14 cellular contexts compared by ENCODE assay signal in genomic region chr16:73060216-73060615, GRCh38. TPM values are rescaled to one million over a fixed set of nuclear protein-coding genes. Genes with fewer than 3 reads are reported as not detected.
DNase-seq lines count a peak whose midpoint lies in the region; ATAC-seq, FAIRE-seq and TF ChIP-seq lines count a peak whose summit lies in the region.
"Had no signal": no experiment of that assay in that cellular context is flagged by ENCODE, and none has a peak within 500 bp of the region (broad histone marks: within the 10 kb centered on the region; RNA-seq: fewer than 3 reads in every experiment).

No MANE protein-coding gene starts in this region.

- H3K9me3 Mint-ChIP-seq in WTC11 = no peaks in the 10 kb centered on the region
- H3K9me3 Mint-ChIP-seq: T-helper 2 cell treated with Interferon-gamma antibody and Interleukin-4, amounts not matched to agents 5 μg/mL and 100 μg/mL, for 36 hours had no signal

- H2AFZ ChIP-seq in Karpas-422 (ENCODE audit: low read length) = no peak overlapping the region

- CTCF ChIA-PET in WTC11 (lab: Charles Lee) = interaction anchor here (1.0 kb wide), 1 partner anchor 116 kb away, joined by 3 read pairs; no protein-coding TSS in a partner anchor

- peaks cover 17% of the 10 kb centered on the region for H4K20me1 ChIP-seq in Karpas-422 (ENCODE audit: insufficient read depth, low read depth, low read length)

- peaks cover 59% of the 10 kb centered on the region for H3K4me1 Mint-ChIP-seq in WTC11

- no peaks in the 10 kb centered on the region for H3K9me2 ChIP-seq in Karpas-422 (replicated peaks; ENCODE audit: insufficient read depth, low read length)

- no peak overlapping the region for H3K27ac Mint-ChIP-seq in WTC11
- H3K27ac Mint-ChIP-seq: activated CD8-positive, alpha-beta memory T cell treated with anti-CD3 and anti-CD28 coated beads, Interleukin-2, amount 10 ng/mL, durations not matched to agents 7 days and 5 days; T-helper 2 cell treated with Interferon-gamma antibody and Interleukin-4, amounts not matched to agents 5 μg/mL and 100 μg/mL, for 36 hours had no signal

- H3K9ac ChIP-seq in Karpas-422 (ENCODE audit: low read length) (no peak overlapping the region), skeletal muscle tissue (ENCODE audit: low read depth in 1 of 3, low read length in 3 of 3) (peak overlapping the region; percentile 79 to 90 (median 88))

- no peaks in the 10 kb centered on the region for H3K36me3 ChIP-seq in Karpas-422 (ENCODE audit: insufficient read depth, low read length)
- H3K36me3 ChIP-seq in skeletal muscle tissue (ENCODE audit: control insufficient read depth in 3 of 3, insufficient read depth in 3 of 3, low read length in 3 of 3) = no peaks in the 10 kb centered on the region

- no peak overlapping the region for H3K4me3 ChIP-seq in Karpas-422 (ENCODE audit: low read length)
- H3K4me3 ChIP-seq in skeletal muscle tissue (ENCODE audit: low read length in 3 of 3) = peak overlapping the region; percentile 62 to 91 (median 63)

- peaks cover 64% of the 10 kb centered on the region for H3K27me3 Mint-ChIP-seq in WTC11 (ENCODE audit: low read depth)

- no peaks in the 10 kb centered on the region for H3K79me2 ChIP-seq in Karpas-422 (ENCODE audit: low read length)

- no peaks in the 10 kb centered on the region for H3K27me3 ChIP-seq in Karpas-422 (ENCODE audit: low read length)
- H3K27me3 ChIP-seq in skeletal muscle tissue (ENCODE audit: control insufficient read depth in 3 of 3, insufficient read depth in 3 of 3, low read length in 3 of 3) = peaks cover 0 to 2% (median 2%) of the 10 kb centered on the region in 3 donors

- ATAC-seq in WTC11 (no peak), GM21447 (IDR thresholded peaks at IDR 0.05; ENCODE audit: unreplicated experiment) (no peak), HG03457 (IDR thresholded peaks at IDR 0.05; ENCODE audit: unreplicated experiment) (no peak)
- ATAC-seq: activated CD8-positive, alpha-beta memory T cell treated with anti-CD3 and anti-CD28 coated beads, Interleukin-2, amount 10 ng/mL, durations not matched to agents 7 days and 5 days had no signal

- DNase-seq in Karpas-422 (peak; percentile 1), WTC11 (ENCODE audit: low spot score) (no peak), islet precursor cell (peak; percentile 43), GM13976 (ENCODE audit: low spot score) (no peak), HTR-8/SVneo (ENCODE audit: insufficient read length, low spot score) (no peak)
- DNase-seq: activated CD8-positive, alpha-beta memory T cell treated with anti-CD3 and anti-CD28 coated beads, Interleukin-2, amount 10 ng/mL, durations not matched to agents 7 days and 5 days; amygdala; Calu3; NCI-H1436 had no signal

- no peak overlapping the region for H3K27ac ChIP-seq in Karpas-422 (ENCODE audit: low read length)
- peak overlapping the region; percentile 84 for H3K27ac ChIP-seq in skeletal muscle tissue (ENCODE audit: low read depth, low read length)

- H3K4me2 ChIP-seq in Karpas-422 (ENCODE audit: low read depth, low read length, poor library complexity, severe bottlenecking) = no peak overlapping the region

- H3K4me3 Mint-ChIP-seq in WTC11 = peak overlapping the region; percentile 37; the same call in 1 of the 2 replicates
- H3K4me3 Mint-ChIP-seq: activated CD8-positive, alpha-beta memory T cell treated with anti-CD3 and anti-CD28 coated beads, Interleukin-2, amount 10 ng/mL, durations not matched to agents 7 days and 5 days had no signal

- in situ Hi-C loops in GM13976 (cut with MboI; ENCODE audit: low sequenced_read_pairs, unreplicated experiment) = no loop called here

- H3K9me3 ChIP-seq in Karpas-422 (ENCODE audit: low read length) (no peaks in the 10 kb centered on the region), skeletal muscle tissue (ENCODE audit: control insufficient read depth in 3 of 3, low read length in 3 of 3) (no peaks in the 10 kb centered on the region)

- POLR2A ChIA-PET in WTC11 (lab: Charles Lee) = no interaction called here

- H3K4me1 ChIP-seq in Karpas-422 (ENCODE audit: low read length) (peaks cover 14% of the 10 kb centered on the region), skeletal muscle tissue (ENCODE audit: control insufficient read depth in 3 of 3, insufficient read depth in 3 of 3, low read length in 3 of 3) (peaks cover 18 to 44% (median 18%) of the 10 kb centered on the region in 3 donors)

- no peak for FAIRE-seq in HTR-8/SVneo (lab: Jason Lieb, UNC)
- FAIRE-seq: islet of Langerhans had no signal

- no peaks in the 10 kb centered on the region for H3K36me3 Mint-ChIP-seq in WTC11

- TF ChIP-seq CTCF in WTC11 (IDR thresholded peaks at IDR 0.05) (no peak), GM13976 (IDR thresholded peaks at IDR 0.05; ENCODE audit: borderline replicate concordance, control extremely low read depth, extremely low read depth, insufficient read depth, missing control alignments) (no peak)

TF ChIP-seq in WTC11, 78 proteins besides CTCF, POLR2A, EP300 and RAD21 (continues in another document):
- no peak for TF ChIP-seq RELA (CRISPR knock-in tag; IDR thresholded peaks at IDR 0.05; ENCODE audit: borderline replicate concordance)
- TF ChIP-seq ZMAT4 (CRISPR knock-in tag; IDR thresholded peaks at IDR 0.05) = no peak
- TF ChIP-seq GABPB1 (CRISPR knock-in tag; IDR thresholded peaks at IDR 0.05) = no peak
- no peak for TF ChIP-seq ELF4 (CRISPR knock-in tag; IDR thresholded peaks at IDR 0.05; ENCODE audit: low read depth)
- no peak for TF ChIP-seq FOXJ3 (CRISPR knock-in tag; IDR thresholded peaks at IDR 0.05; ENCODE audit: borderline replicate concordance)
- TF ChIP-seq ATF3 (CRISPR knock-in tag; conservative IDR thresholded peaks at IDR 0.05) = no peak
- TF ChIP-seq E2F5 (CRISPR knock-in tag; IDR thresholded peaks at IDR 0.05) = no peak
- no peak for TF ChIP-seq SOX15 (CRISPR knock-in tag; IDR thresholded peaks at IDR 0.05)
- TF ChIP-seq ZNF263 (CRISPR knock-in tag; IDR thresholded peaks at IDR 0.05; ENCODE audit: low read depth) = no peak
- no peak for TF ChIP-seq ATF6 (CRISPR knock-in tag; IDR thresholded peaks at IDR 0.05)
- no peak for TF ChIP-seq EMX1 (CRISPR knock-in tag; IDR thresholded peaks at IDR 0.05)
- TF ChIP-seq USF2 (CRISPR knock-in tag; IDR thresholded peaks at IDR 0.05) = no peak
- TF ChIP-seq ZNF396 (CRISPR knock-in tag; IDR thresholded peaks at IDR 0.05; ENCODE audit: borderline replicate concordance) = no peak
- TF ChIP-seq SP1 (CRISPR knock-in tag; conservative IDR thresholded peaks at IDR 0.05) = no peak
- TF ChIP-seq FOXP1 (CRISPR knock-in tag; IDR thresholded peaks at IDR 0.05; ENCODE audit: borderline replicate concordance) = no peak

RNA-seq across cellular contexts. Expression of gene ZFHX3, which starts 12.3 kb away (rescaled TPM):
- total RNA-seq in Karpas-422 (2014; rRNA removed; shearing (Covaris generic); ENCODE audit: low replicate concordance) = 0.36 and 0.67 TPM in 2 replicates
- total RNA-seq in WTC11 (2021) (2.7 to 5.7 TPM (median 3.1 TPM) in 3 replicates), skeletal muscle tissue (8.9 TPM)

Comparison
In these comparisons a context has a peak if more than half of its experiments do, and no peak if none do; other contexts are left out.
1. DNase-seq: peak in Karpas-422 (single experiment) and islet precursor cell (single experiment); none in WTC11 (single experiment), GM13976 (single experiment) and HTR-8/SVneo (single experiment).